ENCODE assay signal across 8 cellular contexts in the genomic region with DNA sequence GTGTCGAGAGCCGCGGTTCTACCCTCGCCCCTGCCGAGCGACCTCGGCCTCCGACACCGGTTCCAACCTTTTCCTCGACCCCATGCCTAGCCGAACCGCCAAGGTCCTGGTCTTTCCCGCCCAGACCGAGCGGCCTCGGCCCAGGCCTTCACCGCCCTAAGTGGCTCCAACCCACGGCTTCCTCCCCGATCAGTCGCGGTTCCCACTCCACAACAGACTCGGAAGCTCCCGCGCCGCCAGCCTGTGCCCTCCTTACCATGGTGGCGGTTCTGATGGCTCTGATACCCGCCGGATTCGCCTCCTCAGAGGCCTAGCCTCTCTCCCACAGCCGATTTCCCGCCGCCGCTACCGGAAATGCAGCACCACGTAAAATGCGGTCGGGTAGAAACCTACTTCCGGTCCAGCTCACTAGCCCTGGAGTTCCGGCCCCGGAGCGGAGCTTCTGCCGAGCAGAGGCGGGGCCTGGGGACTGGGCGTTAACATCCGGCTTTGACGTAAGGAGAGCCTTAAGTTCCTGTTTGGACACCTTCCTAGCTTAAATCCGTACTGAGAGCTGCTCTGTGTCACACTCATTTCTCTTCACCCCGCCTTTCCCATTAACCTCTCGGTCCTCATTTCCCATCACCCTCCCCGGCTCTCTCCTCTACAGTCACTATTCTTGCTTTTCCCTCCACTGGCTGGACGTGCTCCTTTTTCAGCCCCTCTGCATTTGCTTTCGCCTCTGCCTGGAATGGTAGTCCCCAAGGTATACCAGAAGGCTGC. TPM values are rescaled to one million over a fixed set of nuclear protein-coding genes. Genes with fewer than 3 reads are reported as not detected.
DNase-seq lines count a peak whose midpoint lies in the region; ATAC-seq and TF ChIP-seq lines count a peak whose summit lies in the region.

SNRPB (minus strand) TSS at position 358 of the 762 bp plus-strand sequence; CDS start at position 259, 99 bp downstream.

- no peaks in the 10 kb centered on the region for H3K27me3 Mint-ChIP-seq in chondrocyte (ENCODE audit: low read depth)

- peak; percentile 97 to 98 for DNase-seq in AML-193 (lab: John Stamatoyannopoulos, UW)
- peak; percentile 99 for DNase-seq in NCI-H510A treated with DMSO at 0.1 percent for 48 hours (lab: John Stamatoyannopoulos, UW)
- DNase-seq in activated CD4-positive, alpha-beta T cell treated with anti-CD3 and anti-CD28 coated beads for 24 hours (ENCODE audit: low read depth in 2 of 2), result peak; percentile 90 to 94
- DNase-seq in chondrocyte (ENCODE audit: low spot score), result peak; percentile 99
- DNase-seq in kidney epithelial cell (ENCODE audit: low read depth), result peak; percentile 96
- DNase-seq in stimulated activated CD4-positive, alpha-beta T cell treated with anti-CD3 and anti-CD28 coated beads, Interleukin-15, amount 100 ng/mL, for 48 hours (ENCODE audit: low read depth in 2 of 2), result peak; percentile 93 to 96

- H3K27me3 ChIP-seq in kidney epithelial cell (ENCODE audit: control insufficient read depth, insufficient read depth, low read length), result no peaks in the 10 kb centered on the region

- peak within 1 kb of the TSS; percentile 96 for H3K27ac Mint-ChIP-seq in chondrocyte (ENCODE audit: unreplicated experiment)

- H3K9me3 Mint-ChIP-seq in chondrocyte (ENCODE audit: low read depth), result no peaks in the 10 kb centered on the region

- no peaks in the 10 kb centered on the region for H3K36me3 ChIP-seq in kidney epithelial cell (ENCODE audit: control insufficient read depth, insufficient read depth, low read length)

- H3K4me3 Mint-ChIP-seq in chondrocyte (ENCODE audit: unreplicated experiment), result peak within 1 kb of the TSS; percentile 93

- peak within 1 kb of the TSS; percentile 73 for H3K4me3 ChIP-seq in kidney epithelial cell (ENCODE audit: low read depth, low read length)

- H3K36me3 Mint-ChIP-seq in chondrocyte (ENCODE audit: low read depth), result peaks cover 18% of the 10 kb centered on the region

- TF ChIP-seq POLR2A in GM19193 (IDR thresholded peaks at IDR 0.05; ENCODE audit: extremely low read depth, insufficient read depth, insufficient read length), result peak; percentile 95

- no peak for TF ChIP-seq CTCF in chondrocyte (IDR thresholded peaks at IDR 0.05)
- no peak for TF ChIP-seq CTCF in kidney epithelial cell (IDR thresholded peaks at IDR 0.05; ENCODE audit: insufficient read depth, low read length, poor library complexity, severe bottlenecking)

- peak; percentile 97 for ATAC-seq in HG03439 (IDR thresholded peaks at IDR 0.05; ENCODE audit: unreplicated experiment)

- H3K4me1 Mint-ChIP-seq in chondrocyte (ENCODE audit: low read depth), result peaks cover 32% of the 10 kb centered on the region

RNA-seq across cellular contexts. Expression of gene SNRPB, which starts in this region (rescaled TPM):
- total RNA-seq in chondrocyte (99.8 to 103 TPM (median 103 TPM) in 3 replicates), kidney epithelial cell (546 and 598 TPM in 2 replicates)

Comparison
In these comparisons a context has a peak if more than half of its experiments do, and no peak if none do; other contexts are left out.
1. Peak in every context shown above with its lines: DNase-seq, ATAC-seq and H3K4me3 ChIP-seq.